Comparison of ENCODE assay signal across 1 cellular context in the genomic region with DNA sequence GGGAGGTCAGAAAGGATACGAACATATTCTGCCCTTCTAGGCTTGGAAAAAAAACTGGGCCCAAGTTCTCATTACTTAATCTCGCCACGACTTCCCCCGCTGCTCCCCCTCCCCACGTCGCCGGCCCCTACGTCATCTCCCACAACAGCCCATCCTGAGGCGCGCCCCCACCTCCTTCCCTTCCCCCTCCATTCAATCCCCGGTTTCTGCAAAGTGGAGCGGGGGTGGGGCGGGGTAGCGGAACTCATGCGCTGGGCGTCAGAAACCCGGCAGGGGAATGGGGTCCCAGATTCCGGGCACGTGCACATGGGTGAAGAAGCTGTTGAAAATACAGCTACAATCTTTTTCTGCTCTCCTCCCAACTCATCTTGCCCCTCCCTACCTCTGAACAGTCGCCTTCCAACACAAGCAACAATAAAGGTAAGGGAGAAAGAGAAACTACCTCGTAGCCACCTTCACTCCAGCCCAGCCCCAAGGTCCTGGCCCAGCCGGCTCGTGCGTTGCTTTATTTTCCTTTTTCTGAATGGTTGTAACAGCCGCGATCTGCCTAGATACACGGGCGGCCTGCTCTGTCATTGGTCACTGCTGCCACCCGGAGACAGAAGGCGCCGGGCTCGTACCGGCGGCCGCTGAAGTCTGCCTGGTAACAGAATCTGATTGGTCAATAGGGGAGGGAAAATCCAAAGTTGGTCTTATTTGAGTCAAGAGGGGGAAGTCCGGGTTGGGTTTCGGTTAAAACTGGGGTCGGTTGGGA.
TF ChIP-seq lines count a peak whose summit lies in the region.

Gene RFX5 (minus strand): TSS at position 484 of the 754 bp plus-strand sequence. CDS start 932 bp downstream, outside the sequence.

TF ChIP-seq in K562, 482 proteins besides CTCF, POLR2A, EP300 and RAD21 (continued from another document):
- TF ChIP-seq ZBTB11 (CRISPR knock-in tag; IDR thresholded peaks at IDR 0.05): peak in 1 of 3 experiments; percentile 86; a peak in 2 of 6 replicates
- no peak for TF ChIP-seq NR2C2 (CRISPR knock-in tag; IDR thresholded peaks at IDR 0.05)
- TF ChIP-seq NR2C2 (tag; IDR thresholded peaks at IDR 0.05): peak; percentile 59; the same call in 1 of the 2 replicates
